11 cellular contexts compared by ENCODE assay signal in the genomic region with DNA sequence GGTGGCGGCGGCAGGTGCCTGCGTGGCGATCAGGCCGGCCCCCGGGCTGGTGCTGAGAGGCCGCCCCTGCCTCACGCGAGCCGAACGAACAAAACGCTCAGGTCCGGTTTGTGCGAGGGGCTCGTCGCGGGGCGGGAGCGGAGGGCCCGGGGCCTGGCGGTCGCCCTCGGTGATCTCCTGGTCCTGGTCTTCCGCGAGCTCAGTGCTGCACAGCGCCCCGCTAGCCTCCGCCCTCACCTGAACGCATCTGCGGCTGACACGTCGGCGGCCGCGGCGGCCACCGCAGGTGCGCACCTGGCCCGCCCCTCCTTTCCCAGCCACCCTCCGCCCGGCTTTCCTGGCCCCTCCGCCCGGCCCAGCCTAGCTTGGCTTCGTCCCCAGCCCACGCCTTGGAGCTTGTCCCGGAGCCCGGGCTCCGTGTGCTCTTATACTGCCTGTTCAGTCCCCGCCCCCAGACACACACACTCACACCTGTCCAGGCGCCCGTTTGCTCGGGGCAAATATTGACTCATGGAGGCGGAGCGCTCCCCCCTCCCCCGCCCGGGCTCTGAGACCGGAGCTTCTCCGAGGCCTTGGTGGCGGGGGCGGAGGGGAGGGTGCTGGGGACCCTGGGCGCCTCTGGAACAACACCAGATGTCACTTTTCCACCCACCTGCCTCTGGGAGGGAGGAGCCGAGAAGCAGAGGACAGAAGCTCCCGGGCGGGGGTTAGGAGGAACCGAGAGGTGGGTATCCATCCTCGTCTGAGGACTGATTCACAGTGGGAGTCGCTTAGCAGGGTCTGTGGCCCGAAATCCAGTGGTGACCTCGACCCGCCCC. TPM values are rescaled to one million over a fixed set of nuclear protein-coding genes. Genes with fewer than 3 reads are reported as not detected.
DNase-seq lines count a peak whose midpoint lies in the region; ATAC-seq and TF ChIP-seq lines count a peak whose summit lies in the region.
"Had no signal": no experiment of that assay in that cellular context is flagged by ENCODE, and none has a peak within 500 bp of the region (broad histone marks: within the 10 kb centered on the region; RNA-seq: fewer than 3 reads in every experiment).

No MANE protein-coding gene starts in this region.

- H3K4me1 ChIP-seq in Peyer's patch: peaks cover 3 to 21% (median 18%) of the 10 kb centered on the region in 4 donors

- CTCF ChIA-PET in activated CD8-positive, alpha-beta memory T cell treated with anti-CD3 and anti-CD28 coated beads, Interleukin-2, amount 10 ng/mL, durations not matched to agents 7 days and 5 days (lab: Charles Lee): interaction anchor here (1.1 to 1.5 kb wide), 5 partner anchors 22 to 110 kb away, joined by 3 to 14 read pairs (median 4); no protein-coding TSS in a partner anchor

- no peaks in the 10 kb centered on the region for H3K36me3 Mint-ChIP-seq in activated CD8-positive, alpha-beta memory T cell treated with anti-CD3 and anti-CD28 coated beads, Interleukin-2, amount 10 ng/mL, durations not matched to agents 7 days and 5 days

- no peaks in the 10 kb centered on the region for H3K36me3 ChIP-seq in Peyer's patch

- H3K27me3 ChIP-seq in Peyer's patch: peaks cover 0 to 21% of the 10 kb centered on the region in 2 donors

- H3K4me3 ChIP-seq in Peyer's patch: peak overlapping the region; percentile 24 to 60 (median 40)

- H3K9me3 ChIP-seq in Peyer's patch: no peaks in the 10 kb centered on the region

- intact Hi-C loops in left ventricle myocardium superior (cut with micrococcal nuclease): no loop called here

- no peak overlapping the region for H3K27ac Mint-ChIP-seq in activated CD8-positive, alpha-beta memory T cell treated with anti-CD3 and anti-CD28 coated beads, Interleukin-2, amount 10 ng/mL, durations not matched to agents 7 days and 5 days

- peak in 1 of 6 experiments; percentile 6 for TF ChIP-seq CTCF in Peyer's patch (IDR thresholded peaks at IDR 0.05)

- H3K9me3 Mint-ChIP-seq in activated CD8-positive, alpha-beta memory T cell treated with anti-CD3 and anti-CD28 coated beads, Interleukin-2, amount 10 ng/mL, durations not matched to agents 7 days and 5 days (ENCODE audit: low read depth): no peaks in the 10 kb centered on the region

- H3K4me1 Mint-ChIP-seq in activated CD8-positive, alpha-beta memory T cell treated with anti-CD3 and anti-CD28 coated beads, Interleukin-2, amount 10 ng/mL, durations not matched to agents 7 days and 5 days: peaks cover 6% of the 10 kb centered on the region

- TF ChIP-seq POLR2A in Peyer's patch (IDR thresholded peaks at IDR 0.05): peak; percentile 96 to 97

- no peak for ATAC-seq in activated CD8-positive, alpha-beta memory T cell treated with anti-CD3 and anti-CD28 coated beads, Interleukin-2, amount 10 ng/mL, durations not matched to agents 7 days and 5 days
- ATAC-seq in left ventricle myocardium superior (peak; percentile 44), GM21367 (IDR thresholded peaks at IDR 0.05; ENCODE audit: unreplicated experiment) (no peak)

- H3K27me3 Mint-ChIP-seq in activated CD8-positive, alpha-beta memory T cell treated with anti-CD3 and anti-CD28 coated beads, Interleukin-2, amount 10 ng/mL, durations not matched to agents 7 days and 5 days: peaks cover 73% of the 10 kb centered on the region

- no peak overlapping the region for H3K4me3 Mint-ChIP-seq in activated CD8-positive, alpha-beta memory T cell treated with anti-CD3 and anti-CD28 coated beads, Interleukin-2, amount 10 ng/mL, durations not matched to agents 7 days and 5 days

- H3K27ac ChIP-seq in Peyer's patch: peak overlapping the region in 3 of 4 donors; percentile 55 to 91 (median 80)

- peak; percentile 59 for DNase-seq in activated CD8-positive, alpha-beta memory T cell treated with anti-CD3 and anti-CD28 coated beads, Interleukin-2, amount 50 U/mL, for 4 hours
- no peak for DNase-seq in activated CD8-positive, alpha-beta memory T cell treated with anti-CD3 and anti-CD28 coated beads, Interleukin-2, amount 10 ng/mL, durations not matched to agents 7 days and 5 days
- peak in 2 of 3 donors; percentile 92 to 94 for DNase-seq in Peyer's patch
- DNase-seq in left ventricle myocardium superior: no peak
- peak; percentile 46 to 48 for DNase-seq in stimulated activated CD8-positive, alpha-beta memory T cell treated with anti-CD3 and anti-CD28 coated beads, Interleukin-15, amount 100 ng/mL, for 4 hours (ENCODE audit: low read depth in 2 of 2)
- no peak for DNase-seq in superior temporal gyrus (ENCODE audit: extremely low spot score)
- DNase-seq in AG08395 (ENCODE audit: low spot score): no peak

RNA-seq across cellular contexts. Expression of gene CRYBA2, which starts 8.6 kb away (rescaled TPM):
- not detected for total RNA-seq in activated CD8-positive, alpha-beta memory T cell treated with anti-CD3 and anti-CD28 coated beads, Interleukin-2, amount 10 ng/mL, durations not matched to agents 7 days and 5 days
- total RNA-seq in Peyer's patch: 10 to 100 TPM in 1 of 4 donors, 1 to 10 TPM in 2, not detected in 1; 2.4 to 14.2 (median 9.4) TPM
- not detected for total RNA-seq in left ventricle myocardium superior
- total RNA-seq: glomerular endothelial cell, RPMI7951, subcutaneous adipose tissue had no signal

RNA-seq across cellular contexts. Expression of gene FEV, which starts 16.8 kb away (rescaled TPM):
- total RNA-seq in activated CD8-positive, alpha-beta memory T cell treated with anti-CD3 and anti-CD28 coated beads, Interleukin-2, amount 10 ng/mL, durations not matched to agents 7 days and 5 days: not detected
- total RNA-seq in Peyer's patch (1 to 10 TPM in 3 of 4 donors, not detected in 1; 3.2 to 6.7 (median 5.1) TPM), left ventricle myocardium superior (not detected)
- total RNA-seq: glomerular endothelial cell, RPMI7951, subcutaneous adipose tissue had no signal

RNA-seq across cellular contexts. Expression of gene CFAP65, which starts 39.5 kb away (rescaled TPM):
- total RNA-seq in activated CD8-positive, alpha-beta memory T cell treated with anti-CD3 and anti-CD28 coated beads, Interleukin-2, amount 10 ng/mL, durations not matched to agents 7 days and 5 days: not detected
- total RNA-seq in Peyer's patch (1 to 10 TPM in 2 of 4 donors, not detected in 2; 1.5 to 3.6 TPM), left ventricle myocardium superior (not detected)
- total RNA-seq: glomerular endothelial cell, subcutaneous adipose tissue had no signal

RNA-seq across cellular contexts. Expression of gene CDK5R2, which starts 42.3 kb away (rescaled TPM):
- not detected for total RNA-seq in activated CD8-positive, alpha-beta memory T cell treated with anti-CD3 and anti-CD28 coated beads, Interleukin-2, amount 10 ng/mL, durations not matched to agents 7 days and 5 days
- 1 to 10 TPM in 1 of 4 donors, under 1 TPM in 2, not detected in 1; 0.54 to 1.1 (median 0.95) TPM for total RNA-seq in Peyer's patch
- not detected for total RNA-seq in left ventricle myocardium superior
- total RNA-seq: glomerular endothelial cell, subcutaneous adipose tissue had no signal

RNA-seq across cellular contexts. Expression of gene IHH, which starts 58.9 kb away (rescaled TPM):
- not detected for total RNA-seq in activated CD8-positive, alpha-beta memory T cell treated with anti-CD3 and anti-CD28 coated beads, Interleukin-2, amount 10 ng/mL, durations not matched to agents 7 days and 5 days
- total RNA-seq in Peyer's patch (100 to 1,000 TPM in 1 of 4 donors, 10 to 100 TPM in 3; 14.0 to 124 (median 71.1) TPM), left ventricle myocardium superior (not detected)
- total RNA-seq: glomerular endothelial cell, RPMI7951 had no signal

Comparison
In these comparisons a context has a peak if more than half of its experiments do, and no peak if none do; other contexts are left out.
1. DNase-seq: peak in activated CD8-positive, alpha-beta memory T cell treated with anti-CD3 and anti-CD28 coated beads, Interleukin-2, amount 50 U/mL, for 4 hours (single experiment), Peyer's patch (2 of 3) and stimulated activated CD8-positive, alpha-beta memory T cell treated with anti-CD3 and anti-CD28 coated beads, Interleukin-15, amount 100 ng/mL, for 4 hours (2 of 2); none in activated CD8-positive, alpha-beta memory T cell treated with anti-CD3 and anti-CD28 coated beads, Interleukin-2, amount 10 ng/mL, durations not matched to agents 7 days and 5 days (single experiment), left ventricle myocardium superior (single experiment), superior temporal gyrus (single experiment) and AG08395 (single experiment).